ENCODE assay signal across 13 cellular contexts in genomic region chr6:317452-318144, GRCh38. TPM values are rescaled to one million over a fixed set of nuclear protein-coding genes. Genes with fewer than 3 reads are reported as not detected.
DNase-seq lines count a peak whose midpoint lies in the region; ATAC-seq, FAIRE-seq and TF ChIP-seq lines count a peak whose summit lies in the region.
"Had no signal": no experiment of that assay in that cellular context is flagged by ENCODE, and none has a peak within 500 bp of the region (broad histone marks: within the 10 kb centered on the region; RNA-seq: fewer than 3 reads in every experiment).

No MANE protein-coding gene starts in this region.

- TF ChIP-seq POLR2A in GM10847 (IDR thresholded peaks at IDR 0.05; ENCODE audit: extremely low read depth, insufficient read length), result peak; percentile 9

- TF ChIP-seq CTCF in coronary artery (IDR thresholded peaks at IDR 0.05), result no peak

- DNase-seq in coronary artery (ENCODE audit: low spot score) (peak; percentile 72), GM03348 (ENCODE audit: low spot score) (no peak), NCI-H1417 (lab: John Stamatoyannopoulos, UW) (no peak), small intestine (no peak), NCI-H2081 treated with DMSO at 0.1 percent for 48 hours (lab: John Stamatoyannopoulos, UW) (no peak)
- DNase-seq: CD4-positive, alpha-beta T cell; NCI-H1930; psoas muscle had no signal

- H3K27ac ChIP-seq in coronary artery (no peak overlapping the region), small intestine (ENCODE audit: low read depth in 1 of 2, low read length in 1 of 2) (peak overlapping the region in 1 of 2 donors; percentile 25)
- H3K27ac ChIP-seq: psoas muscle had no signal

- FAIRE-seq in small intestine (lab: Jason Lieb, UNC), result no peak
- FAIRE-seq: RCC 7860 had no signal

- no peaks in the 10 kb centered on the region for H3K9me3 ChIP-seq in small intestine (ENCODE audit: control insufficient read depth, low read depth)
- H3K9me3 ChIP-seq: psoas muscle had no signal

- WGBS in small intestine, 3 donors, result 73 to 78% (median 77%) methylated on average over 18 of the region's 18 CpGs

- no peaks in the 10 kb centered on the region for H3K4me1 ChIP-seq in small intestine (ENCODE audit: control insufficient read depth in 2 of 2, insufficient read depth in 1 of 2, low read depth in 1 of 2, low read length in 1 of 2)

- H3K36me3 ChIP-seq in small intestine (ENCODE audit: control insufficient read depth in 2 of 2, insufficient read depth in 2 of 2, low read length in 2 of 2), result no peaks in the 10 kb centered on the region

- ATAC-seq in GM19324 (IDR thresholded peaks at IDR 0.05; ENCODE audit: low FRiP score, unreplicated experiment) (peak; percentile 22), HG03039 (IDR thresholded peaks at IDR 0.05; ENCODE audit: unreplicated experiment) (peak; percentile 25)
- ATAC-seq: activated T-helper 17 cell treated with anti-CD3 and anti-CD28 coated beads, Interleukin-2, amount 50 U/mL, for 72 hours had no signal

- no peaks in the 10 kb centered on the region for H3K27me3 ChIP-seq in small intestine (ENCODE audit: control insufficient read depth in 2 of 2, insufficient read depth in 2 of 2, low read length in 2 of 2)

- no peak overlapping the region for H3K4me3 ChIP-seq in coronary artery
- H3K4me3 ChIP-seq in small intestine (ENCODE audit: low read depth in 1 of 2, low read length in 2 of 2), result no peak overlapping the region
- H3K4me3 ChIP-seq: psoas muscle had no signal

RNA-seq across cellular contexts. Expression of gene DUSP22, which starts 25.3 kb away (rescaled TPM):
- 10 to 100 TPM; 28.2 to 40.0 (median 30.0) TPM for polyA plus RNA-seq in small intestine
